In the genomic region with DNA sequence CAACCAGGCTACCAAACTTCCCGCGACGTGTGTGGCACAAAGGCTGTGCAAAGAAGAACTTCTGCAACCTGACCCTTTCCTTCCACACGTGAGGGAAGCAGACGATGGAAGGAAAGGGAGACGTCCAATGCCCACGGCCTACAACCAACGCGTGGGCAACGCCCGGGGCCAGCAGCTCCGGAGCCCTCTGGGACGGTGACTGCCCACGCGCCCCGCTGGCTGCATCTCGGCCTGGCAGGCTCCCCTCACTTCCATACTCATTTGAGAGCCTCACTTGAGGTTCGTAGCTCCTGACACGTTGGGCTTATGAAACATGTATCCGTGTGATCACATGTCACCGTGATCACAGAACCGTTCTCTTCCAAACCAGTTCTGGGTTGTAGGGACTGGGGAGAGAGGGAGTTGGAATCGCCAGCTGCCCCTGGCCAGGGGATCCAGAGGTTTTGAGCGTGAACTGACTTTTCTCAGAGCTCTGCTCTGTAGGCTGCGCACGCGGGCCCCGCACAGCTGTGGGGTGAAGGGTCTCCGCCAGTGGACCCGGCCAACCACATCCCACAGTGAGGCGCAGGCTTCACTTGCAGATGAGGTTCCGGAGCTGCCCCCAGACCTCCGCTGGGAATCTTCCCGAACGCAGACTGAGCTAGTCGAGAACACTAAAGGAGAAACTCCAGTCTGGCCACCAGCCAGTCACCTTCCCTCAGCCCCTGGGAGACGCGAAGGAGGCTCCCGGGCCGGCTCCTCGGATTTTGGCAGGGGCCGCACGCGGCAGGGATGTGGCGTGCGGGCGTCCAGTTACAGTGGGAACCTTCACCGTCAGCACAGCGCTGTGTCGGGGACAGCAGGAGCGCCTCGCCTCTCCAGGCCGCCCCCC, we compare ENCODE assay signal across 1 cellular context.
TF ChIP-seq lines count a peak whose summit lies in the region.

No MANE protein-coding gene starts in this region.

TF ChIP-seq in GM23338, 12 proteins besides CTCF, POLR2A, EP300 and RAD21 (continued from another document):
- TF ChIP-seq ZNF462 (CRISPR knock-in tag; IDR thresholded peaks at IDR 0.05), result no peak
